In the genomic region with DNA sequence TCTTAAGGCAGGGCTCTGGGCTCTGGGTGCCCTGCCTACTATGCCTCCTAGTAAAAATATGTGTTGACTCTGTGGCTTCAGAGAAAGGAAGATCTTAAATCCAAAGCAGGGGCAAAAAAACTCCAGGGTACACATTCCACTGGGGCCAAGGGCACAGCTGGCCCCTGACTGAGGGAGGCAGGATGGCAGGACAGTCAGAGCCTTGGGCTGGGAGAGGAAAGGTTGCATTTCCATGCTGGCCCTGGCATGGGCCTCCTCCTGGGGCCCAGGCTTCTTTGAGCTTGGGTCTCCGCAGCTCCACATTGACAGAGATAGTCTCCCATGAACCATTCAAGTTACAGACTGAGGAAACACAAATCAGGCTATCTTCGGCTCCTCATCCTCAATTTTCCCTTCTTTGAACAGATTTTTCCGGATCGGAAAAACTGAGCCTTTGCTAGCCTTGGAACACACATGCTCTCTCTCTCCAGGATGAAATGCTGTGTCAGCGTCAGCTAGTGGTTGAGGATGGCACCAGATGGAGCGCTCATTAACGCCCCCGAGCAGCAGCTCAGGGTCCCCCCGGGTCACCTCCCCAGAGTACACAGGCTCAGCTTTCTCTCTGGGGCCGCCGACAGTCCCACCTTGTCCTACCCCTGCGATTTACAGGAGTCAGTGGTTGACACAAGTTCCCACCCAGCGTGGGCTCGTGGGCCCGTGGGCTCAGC, we compare ENCODE assay signal across 31 cellular contexts. TPM values are rescaled to one million over a fixed set of nuclear protein-coding genes. Genes with fewer than 3 reads are reported as not detected.
A peak's percentile ranks its signal among the peaks of the same experiment; 100 is the strongest.
DNase-seq lines count a peak whose midpoint lies in the region; ATAC-seq, FAIRE-seq and TF ChIP-seq lines count a peak whose summit lies in the region.
"Had no signal": no experiment of that assay in that cellular context is flagged by ENCODE, and none has a peak within 500 bp of the region (broad histone marks: within the 10 kb centered on the region; RNA-seq: fewer than 3 reads in every experiment).

No MANE protein-coding gene starts in this region.

- TF ChIP-seq CTCF in H1 (IDR thresholded peaks at IDR 0.05; ENCODE audit: control extremely low read depth in 1 of 3, insufficient read depth in 1 of 3, low read depth in 1 of 3, low read length in 3 of 3) = no peak
- no peak for TF ChIP-seq CTCF in neural crest cell (conservative IDR thresholded peaks at IDR 0.05)

- peaks cover 3% of the 10 kb centered on the region; the same call in 1 of the 2 replicates for H3K23me2 ChIP-seq in H1 (ENCODE audit: low read depth, low read length)

- no peak for TF ChIP-seq EP300 in H1 (IDR thresholded peaks at IDR 0.05; ENCODE audit: borderline replicate concordance in 1 of 2, low read depth in 2 of 2, low read length in 2 of 2)

- H3K79me2 ChIP-seq in H1 (ENCODE audit: control insufficient read depth in 1 of 2, insufficient read depth in 2 of 2, low read length in 2 of 2) = no peaks in the 10 kb centered on the region

- H2BK15ac ChIP-seq in H1 (ENCODE audit: low read length) = no peak overlapping the region

- peaks cover 28% of the 10 kb centered on the region for H3K4me1 Mint-ChIP-seq in neural crest cell
- H3K4me1 Mint-ChIP-seq: immature natural killer cell, memory B cell had no signal

- H3K4me1 ChIP-seq in H1 (replicated peaks in 1 of 4; ENCODE audit: control insufficient read depth in 3 of 4, insufficient read depth in 4 of 4, low read length in 3 of 4) = peaks cover 0 to 7% (median 1%) of the 10 kb centered on the region in 4 experiments; a peak in 4 of 7 replicates
- H3K4me1 ChIP-seq: colonic mucosa had no signal

- DNase-seq in cardiac septum (ENCODE audit: low spot score) (peak; percentile 70), Right ventricle myocardium inferior (ENCODE audit: missing footprints) (no peak), H1 (ENCODE audit: low read depth in 1 of 2, low spot score in 2 of 2) (no peak), neural crest cell (ENCODE audit: low read depth, low spot score) (no peak), cerebellar nuclear complex (lab: John Stamatoyannopoulos, UW) (no peak), caudate nucleus (lab: John Stamatoyannopoulos, UW) (no peak), NCI-H748 treated with DMSO at 0.1 percent for 48 hours (lab: John Stamatoyannopoulos, UW) (no peak)
- DNase-seq: activated CD4-positive, alpha-beta T cell treated with anti-CD3 and anti-CD28 coated beads for 48 hours; activated naive CD8-positive, alpha-beta T cell treated with anti-CD3 and anti-CD28 coated beads, Interleukin-2, amount 10 ng/mL, durations not matched to agents 7 days and 5 days; activated T-cell treated with anti-CD3 and anti-CD28 coated beads for 4 hours; aorta; colonic mucosa; effector CD4-positive, alpha-beta T cell; HFFc6; hypothalamus; immature natural killer cell; NCI-H1048; NCI-H69; stimulated activated naive CD4-positive, alpha-beta T cell; T-helper 9 cell had no signal

- no peak for FAIRE-seq in H1 (lab: Jason Lieb, UNC)
- FAIRE-seq: A204.1, bronchial epithelial cell, D721Med, RCC 7860 had no signal

- peaks cover 0 to 2% of the 10 kb centered on the region in 2 experiments for H4K20me1 ChIP-seq in H1 (replicated peaks in 1 of 2; ENCODE audit: control insufficient read depth in 1 of 2, insufficient read depth in 2 of 2, low read length in 2 of 2)

- no peak overlapping the region for H2AFZ ChIP-seq in H1 (ENCODE audit: low read length)

- H3K4ac ChIP-seq in H1 (replicated peaks; ENCODE audit: insufficient read length, low read depth, low read length) = no peak overlapping the region

- H3K79me1 ChIP-seq in H1 (ENCODE audit: low read depth, low read length) = no peaks in the 10 kb centered on the region

- no peak overlapping the region for H4K8ac ChIP-seq in H1 (ENCODE audit: extremely low read depth, insufficient read depth, low read length)

- H4K5ac ChIP-seq in H1 (ENCODE audit: insufficient read length, low read depth, low read length) = no peak overlapping the region

- no peak overlapping the region for H2BK12ac ChIP-seq in H1 (ENCODE audit: low read depth, low read length)

- H2AK5ac ChIP-seq in H1 (ENCODE audit: low read depth, low read length) = no peak overlapping the region

- no peak overlapping the region for H3K4me2 ChIP-seq in H1 (ENCODE audit: insufficient read depth in 1 of 2, low read depth in 2 of 2, low read length in 2 of 2)

- H3K36me3 Mint-ChIP-seq in neural crest cell (ENCODE audit: low read depth) = no peaks in the 10 kb centered on the region
- H3K36me3 Mint-ChIP-seq: activated naive CD8-positive, alpha-beta T cell treated with anti-CD3 and anti-CD28 coated beads, Interleukin-2, amount 10 ng/mL, durations not matched to agents 7 days and 5 days; immature natural killer cell; memory B cell had no signal

- H2BK5ac ChIP-seq in H1 (ENCODE audit: low read depth, low read length) = no peak overlapping the region

- H3K27ac ChIP-seq in H1 (ENCODE audit: low read depth, low read length) (no peak overlapping the region), caudate nucleus (ENCODE audit: low read depth, low read length) (no peak overlapping the region)
- H3K27ac ChIP-seq: colonic mucosa, upper lobe of left lung had no signal

- TF ChIP-seq POLR2A in H1 (IDR thresholded peaks at IDR 0.05; ENCODE audit: control extremely low read depth in 1 of 2, low read depth in 2 of 2, low read length in 2 of 2) = no peak

- no peak overlapping the region for H3K56ac ChIP-seq in H1 (replicated peaks; ENCODE audit: insufficient read length, low read depth, low read length)

- H4K91ac ChIP-seq in H1 (replicated peaks; ENCODE audit: insufficient read length, low read length) = no peak overlapping the region

- ATAC-seq in Right ventricle myocardium inferior = no peak
- ATAC-seq in HG03342 (IDR thresholded peaks at IDR 0.05; ENCODE audit: unreplicated experiment) = no peak
- ATAC-seq: left lobe of liver had no signal

- H3K4me3 ChIP-seq in H1 (ENCODE audit: extremely low read depth in 1 of 4, insufficient read depth in 2 of 4, low read depth in 3 of 4, low read length in 4 of 4) = no peak overlapping the region
- H3K4me3 ChIP-seq: colonic mucosa, upper lobe of left lung had no signal

- CTCF ChIA-PET in H1 (lab: Charles Lee; ENCODE audit: partially characterized antibody) = interaction anchor here (0.6 to 11.0 kb wide), 9 partner anchors 11 to 498 kb away, joined by 3 to 123 read pairs (median 3); partner anchors contain the start of gene COL27A1

- H3K9ac ChIP-seq in H1 (replicated peaks in 1 of 4; ENCODE audit: extremely low read depth in 1 of 4, low read depth in 3 of 4, low read length in 3 of 4) = no peak overlapping the region

- WGBS in H1 (ENCODE audit: extremely low coverage in 1 of 2, insufficient coverage in 1 of 2, insufficient read length in 1 of 2, insufficient replicate concordance in 2 of 2, low coverage in 1 of 2, low lambda C conversion rate in 2 of 2, missing lambda C conversion rate in 1 of 2), 2 experiments = 89% methylated on average over 15 of the region's 15 CpGs; no CpG with 5 or more reads in 1 of the 2 experiments

- H3K27me3 Mint-ChIP-seq in neural crest cell (ENCODE audit: low read depth) = peaks cover 3% of the 10 kb centered on the region

- intact Hi-C loops in cardiac septum (cut with DNase I) (loop anchor here (5.0 kb wide), 1 partner anchor 129 kb away; no protein-coding TSS in a partner anchor), Right ventricle myocardium inferior (cut with DNase I) (no loop called here)

- TF ChIP-seq RAD21 in H1 (IDR thresholded peaks at IDR 0.05 in 1 of 2, conservative IDR thresholded peaks at IDR 0.05 in 1 of 2; ENCODE audit: low read depth in 2 of 2, low read length in 2 of 2) = no peak

- H3K18ac ChIP-seq in H1 (ENCODE audit: extremely low read depth, low read length) = no peak overlapping the region

- H3K23ac ChIP-seq in H1 (ENCODE audit: insufficient read length) = no peak overlapping the region

- peak overlapping the region; percentile 53 for H3K27ac Mint-ChIP-seq in neural crest cell (ENCODE audit: unreplicated experiment)
- H3K27ac Mint-ChIP-seq: activated naive CD8-positive, alpha-beta T cell treated with anti-CD3 and anti-CD28 coated beads, Interleukin-2, amount 10 ng/mL, durations not matched to agents 7 days and 5 days; activated T-helper 2 cell treated with anti-CD3 and anti-CD28 coated beads, Interferon-gamma antibody, Interleukin-2, Interleukin-4, amounts not matched to agents 10 μg/mL and 5 μg/mL and 100 μg/mL, durations not matched to agents 14 hours and 24 hours and 36 hours; HFFc6; immature natural killer cell; memory B cell had no signal

- H3K9me3 Mint-ChIP-seq in neural crest cell = no peaks in the 10 kb centered on the region
- H3K9me3 Mint-ChIP-seq: activated naive CD8-positive, alpha-beta T cell treated with anti-CD3 and anti-CD28 coated beads, Interleukin-2, amount 10 ng/mL, durations not matched to agents 7 days and 5 days; activated T-helper 2 cell treated with anti-CD3 and anti-CD28 coated beads, Interferon-gamma antibody, Interleukin-2, Interleukin-4, amounts not matched to agents 10 μg/mL and 5 μg/mL and 100 μg/mL, durations not matched to agents 14 hours and 24 hours and 36 hours; HFFc6; immature natural killer cell had no signal

- no peak overlapping the region for H2BK120ac ChIP-seq in H1 (replicated peaks; ENCODE audit: low read depth, low read length)

- 0 out of 7 replicates have a peak, but pooled peaks cover 0 to 3% (median 0%) of the 10 kb centered on the region in 4 experiments for H3K27me3 ChIP-seq in H1 (replicated peaks in 1 of 4; ENCODE audit: control insufficient read depth in 3 of 4, extremely low read depth in 1 of 4, insufficient read depth in 3 of 4, low read length in 3 of 4)
- H3K27me3 ChIP-seq: colonic mucosa, upper lobe of left lung had no signal

- no peaks in the 10 kb centered on the region for H3K9me3 ChIP-seq in H1 (ENCODE audit: insufficient read depth in 2 of 2, low read depth in 1 of 2, low read length in 1 of 2)
- H3K9me3 ChIP-seq: colonic mucosa, upper lobe of left lung had no signal

- no peak overlapping the region for H2BK20ac ChIP-seq in H1 (ENCODE audit: low read length)

- H3K36me3 ChIP-seq in H1 (ENCODE audit: control insufficient read depth in 2 of 4, insufficient read depth in 4 of 4, low read length in 3 of 4) = no peaks in the 10 kb centered on the region
- H3K36me3 ChIP-seq: colonic mucosa, upper lobe of left lung had no signal

- no peak overlapping the region for H3K14ac ChIP-seq in H1 (ENCODE audit: insufficient read length)

- POLR2A ChIA-PET in H1 (lab: Charles Lee; ENCODE audit: partially characterized antibody) = interaction anchor here (0.7 kb wide), 1 partner anchor 21 kb away, joined by 3 read pairs; no protein-coding TSS in a partner anchor

- no peak overlapping the region for H3K4me3 Mint-ChIP-seq in neural crest cell
- H3K4me3 Mint-ChIP-seq: activated naive CD8-positive, alpha-beta T cell treated with anti-CD3 and anti-CD28 coated beads, Interleukin-2, amount 10 ng/mL, durations not matched to agents 7 days and 5 days; HFFc6; immature natural killer cell; memory B cell had no signal

RNA-seq across cellular contexts. Expression of gene KIF12, which starts 22.5 kb away (rescaled TPM):
- total RNA-seq in cardiac septum (not detected), Right ventricle myocardium inferior (not detected), neural crest cell (not detected in 2 replicates)
- total RNA-seq in H1 (2021; fragmentation: NEBNext Ultra II Directional; extraction: Animal tissue kit (Norgen Biotek cat#: 25700)) = 3.4 and 3.9 TPM in 2 replicates
- 2.9 and 5.2 TPM in 2 replicates for polyA plus RNA-seq in H1 (2011; rRNA removed)
- 3.7 TPM for polyA plus RNA-seq in H1 (2011; cell fraction: cytosol; rRNA removed)
- 33.3 TPM for polyA plus RNA-seq in H1 (2011; cell fraction: nucleus; rRNA removed)
- 2.9 to 3.5 TPM (median 3.4 TPM) in 4 replicates for polyA plus RNA-seq in H1 (2012, experiment 1 of 2)
- 2.0 TPM for polyA plus RNA-seq in H1 (2012, experiment 2 of 2)
- 2.1 TPM for polyA plus RNA-seq in H1 (2013, experiment 1 of 2)
- polyA plus RNA-seq in H1 (2013, experiment 2 of 2) = 1.1 TPM
- polyA minus RNA-seq in H1 (2011; rRNA and poly(A)+ RNA removed) = 3.6 and 4.0 TPM in 2 replicates
- 1.9 TPM for polyA minus RNA-seq in H1 (2011; cell fraction: cytosol; rRNA and poly(A)+ RNA removed)
- polyA minus RNA-seq in H1 (2011; cell fraction: nucleus; rRNA and poly(A)+ RNA removed) = 3.6 TPM
- total RNA-seq: activated naive CD8-positive, alpha-beta T cell treated with anti-CD3 and anti-CD28 coated beads, Interleukin-2, amount 10 ng/mL, durations not matched to agents 7 days and 5 days; activated T-helper 2 cell treated with anti-CD3 and anti-CD28 coated beads, Interferon-gamma antibody, Interleukin-2, Interleukin-4, amounts not matched to agents 10 μg/mL and 5 μg/mL and 100 μg/mL, durations not matched to agents 14 hours and 24 hours and 36 hours; aorta; bronchial epithelial cell; Daoy; HFFc6 had no signal
- polyA plus RNA-seq: immature natural killer cell had no signal

RNA-seq across cellular contexts. Expression of gene COL27A1, which starts 33.7 kb away (rescaled TPM):
- 12.8 TPM for total RNA-seq in cardiac septum
- total RNA-seq in Right ventricle myocardium inferior = 9.8 TPM
- total RNA-seq in H1 (2021; fragmentation: NEBNext Ultra II Directional; extraction: Animal tissue kit (Norgen Biotek cat#: 25700)) = 22.5 and 22.8 TPM in 2 replicates
- polyA plus RNA-seq in H1 (2011; rRNA removed) = 15.1 and 26.0 TPM in 2 replicates
- polyA plus RNA-seq in H1 (2011; cell fraction: cytosol; rRNA removed) = 17.3 TPM
- 250 TPM for polyA plus RNA-seq in H1 (2011; cell fraction: nucleus; rRNA removed)
- polyA plus RNA-seq in H1 (2012, experiment 1 of 2) = 15.6 to 20.3 TPM (median 17.3 TPM) in 4 replicates
- 4.8 TPM for polyA plus RNA-seq in H1 (2012, experiment 2 of 2)
- 17.7 TPM for polyA plus RNA-seq in H1 (2013, experiment 1 of 2)
- polyA plus RNA-seq in H1 (2013, experiment 2 of 2) = 15.1 TPM
- 12.9 and 15.0 TPM in 2 replicates for polyA minus RNA-seq in H1 (2011; rRNA and poly(A)+ RNA removed)
- polyA minus RNA-seq in H1 (2011; cell fraction: cytosol; rRNA and poly(A)+ RNA removed) = 7.2 TPM
- 55.6 TPM for polyA minus RNA-seq in H1 (2011; cell fraction: nucleus; rRNA and poly(A)+ RNA removed)
- 15.3 and 20.3 TPM in 2 replicates for total RNA-seq in neural crest cell
- polyA plus RNA-seq: immature natural killer cell had no signal

RNA-seq across cellular contexts. Expression of gene AMBP, which starts 43.5 kb away (rescaled TPM):
- total RNA-seq in cardiac septum = not detected
- total RNA-seq in Right ventricle myocardium inferior = not detected
- total RNA-seq in H1 (2021; fragmentation: NEBNext Ultra II Directional; extraction: Animal tissue kit (Norgen Biotek cat#: 25700)) = 3.0 and 3.1 TPM in 2 replicates
- 4.0 and 4.9 TPM in 2 replicates for polyA plus RNA-seq in H1 (2011; rRNA removed)
- polyA plus RNA-seq in H1 (2011; cell fraction: cytosol; rRNA removed) = 6.0 TPM
- polyA plus RNA-seq in H1 (2011; cell fraction: nucleus; rRNA removed) = 6.0 TPM
- 3.3 to 5.6 TPM (median 4.6 TPM) in 4 replicates for polyA plus RNA-seq in H1 (2012, experiment 1 of 2)
- polyA plus RNA-seq in H1 (2012, experiment 2 of 2) = 5.3 TPM
- 6.0 TPM for polyA plus RNA-seq in H1 (2013, experiment 1 of 2)
- polyA plus RNA-seq in H1 (2013, experiment 2 of 2) = 6.6 TPM
- polyA minus RNA-seq in H1 (2011; rRNA and poly(A)+ RNA removed) = 1.9 and 3.4 TPM in 2 replicates
- polyA minus RNA-seq in H1 (2011; cell fraction: cytosol; rRNA and poly(A)+ RNA removed) = 2.7 TPM
- 2.3 TPM for polyA minus RNA-seq in H1 (2011; cell fraction: nucleus; rRNA and poly(A)+ RNA removed)
- total RNA-seq in neural crest cell = 0.40 TPM in 1 of 2 replicates, not detected in the other
- total RNA-seq: activated naive CD8-positive, alpha-beta T cell treated with anti-CD3 and anti-CD28 coated beads, Interleukin-2, amount 10 ng/mL, durations not matched to agents 7 days and 5 days; activated T-helper 2 cell treated with anti-CD3 and anti-CD28 coated beads, Interferon-gamma antibody, Interleukin-2, Interleukin-4, amounts not matched to agents 10 μg/mL and 5 μg/mL and 100 μg/mL, durations not matched to agents 14 hours and 24 hours and 36 hours; aorta; bronchial epithelial cell; HFFc6; pulmonary artery endothelial cell had no signal
- polyA plus RNA-seq: immature natural killer cell had no signal
